Comparison of ENCODE assay signal across 8 cellular contexts in the genomic region with DNA sequence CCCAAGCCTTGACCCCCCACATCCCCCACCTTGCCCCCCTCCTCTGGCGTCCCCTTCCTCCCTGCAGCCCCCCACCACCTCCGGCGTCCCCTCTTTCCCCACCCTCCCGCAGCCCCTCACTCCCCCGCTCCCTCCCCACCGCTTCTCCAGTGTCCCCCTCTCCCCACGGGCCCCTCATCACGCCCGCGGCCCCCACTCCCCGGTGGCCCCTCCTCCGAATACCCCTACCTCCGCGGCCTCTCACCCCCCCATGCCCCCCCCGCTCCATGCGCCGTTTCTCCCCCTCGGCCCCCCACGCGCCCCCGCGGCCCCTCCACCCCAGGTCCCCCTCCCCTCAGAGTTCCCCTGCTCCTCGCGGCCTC. TPM values are rescaled to one million over a fixed set of nuclear protein-coding genes. Genes with fewer than 3 reads are reported as not detected.
"Had no signal": no experiment of that assay in that cellular context is flagged by ENCODE, and none has a peak within 500 bp of the region (broad histone marks: within the 10 kb centered on the region; RNA-seq: fewer than 3 reads in every experiment).

No MANE protein-coding gene starts in this region.

- H3K4me3 ChIP-seq: HAP-1 had no signal

- H3K4me1 ChIP-seq: HAP-1 had no signal

- H3K27ac ChIP-seq: KMS-11 had no signal

- H3K36me3 ChIP-seq: HAP-1 had no signal

- H3K27ac Mint-ChIP-seq: GM23338, HFFc6 had no signal

- H3K4me3 Mint-ChIP-seq: HFFc6 had no signal

- H3K9me3 Mint-ChIP-seq: HFFc6 had no signal

- H3K9me3 ChIP-seq: HAP-1 had no signal

- DNase-seq: HFFc6, IMR-90, KBM-7 had no signal

- ATAC-seq: HCT116 had no signal

RNA-seq across cellular contexts. Expression of gene RNF212, which starts 0.6 kb away (rescaled TPM):
- total RNA-seq: HFFc6, HT-29 had no signal
